Comparison of ENCODE assay signal across 8 cellular contexts in the genomic region with DNA sequence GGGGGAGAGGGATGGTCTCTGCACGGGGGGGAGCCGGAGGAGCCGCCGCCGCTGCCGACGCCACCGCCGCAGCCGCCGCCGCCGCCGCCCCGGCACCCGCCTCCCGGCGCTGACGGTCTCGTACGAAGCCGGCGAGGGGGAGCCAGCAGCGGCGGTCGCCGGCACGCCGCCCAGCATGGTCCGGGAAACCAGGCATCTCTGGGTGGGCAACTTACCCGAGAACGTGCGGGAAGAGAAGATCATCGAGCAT. TPM values are rescaled to one million over a fixed set of nuclear protein-coding genes. Genes with fewer than 3 reads are reported as not detected.
DNase-seq lines count a peak whose midpoint lies in the region; ATAC-seq and TF ChIP-seq lines count a peak whose summit lies in the region.

No MANE protein-coding gene starts in this region.

- H3K9me2 ChIP-seq in HCT116 (ENCODE audit: insufficient read depth) = no peaks in the 10 kb centered on the region

- peak overlapping the region; percentile 90 for H3K9ac ChIP-seq in HCT116 (ENCODE audit: low read length)

- intact Hi-C loops in HCT116 (cut with micrococcal nuclease) = no loop called here

- H3K9me3 ChIP-seq in HCT116 (ENCODE audit: control insufficient read depth in 1 of 2, insufficient read depth in 1 of 2, low read depth in 1 of 2, low read length in 2 of 2) = no peaks in the 10 kb centered on the region

- no peaks in the 10 kb centered on the region for H3K36me3 ChIP-seq in HCT116 (ENCODE audit: control insufficient read depth in 1 of 2, insufficient read depth in 2 of 2, low read length in 2 of 2)

- H2AFZ ChIP-seq in HCT116 (ENCODE audit: low read depth, low read length, poor library complexity, severe bottlenecking) = no peak overlapping the region

- H3K27me3 ChIP-seq in HCT116 (ENCODE audit: insufficient read depth, low read length) = no peaks in the 10 kb centered on the region

- peak overlapping the region; percentile 95 for H3K27ac Mint-ChIP-seq in activated CD4-positive, alpha-beta memory T cell treated with anti-CD3 and anti-CD28 coated beads, Interleukin-2, amount 10 ng/mL, durations not matched to agents 7 days and 5 days
- H3K27ac Mint-ChIP-seq in stimulated activated naive B cell treated with anti-CD40 and anti-IgM and Interleukin-4, amounts not matched to agents 10 μg/mL and 1 μg/mL and 100 μg/mL, for 72 hours = peak overlapping the region; percentile 97

- H3K4me1 ChIP-seq in HCT116 (ENCODE audit: control insufficient read depth in 1 of 2, insufficient read depth in 2 of 2, low read length in 2 of 2) = peaks cover 30 to 47% of the 10 kb centered on the region in 2 experiments

- peak overlapping the region; percentile 83 for H3K4me2 ChIP-seq in HCT116 (ENCODE audit: low read length)

- H3K27me3 Mint-ChIP-seq in activated CD4-positive, alpha-beta memory T cell treated with anti-CD3 and anti-CD28 coated beads, Interleukin-2, amount 10 ng/mL, durations not matched to agents 7 days and 5 days = no peaks in the 10 kb centered on the region
- no peaks in the 10 kb centered on the region for H3K27me3 Mint-ChIP-seq in stimulated activated naive B cell treated with anti-CD40 and anti-IgM and Interleukin-4, amounts not matched to agents 10 μg/mL and 1 μg/mL and 100 μg/mL, for 72 hours

- H3K4me3 Mint-ChIP-seq in activated CD4-positive, alpha-beta memory T cell treated with anti-CD3 and anti-CD28 coated beads, Interleukin-2, amount 10 ng/mL, durations not matched to agents 7 days and 5 days = peak overlapping the region; percentile 90
- H3K4me3 Mint-ChIP-seq in stimulated activated naive B cell treated with anti-CD40 and anti-IgM and Interleukin-4, amounts not matched to agents 10 μg/mL and 1 μg/mL and 100 μg/mL, for 72 hours = peak overlapping the region; percentile 92 to 95

- RAD21 ChIA-PET in HCT116 (lab: Charles Lee; ENCODE audit: low non-redundant PET in 1 of 2, low total read pairs in 2 of 2, uncharacterized antibody in 2 of 2, unreplicated experiment in 2 of 2) = interaction anchor here (0.6 to 1.2 kb wide), 3 partner anchors 13 to 56 kb away, joined by 3 read pairs; no protein-coding TSS in a partner anchor

- POLR2A ChIA-PET in HCT116 (lab: Charles Lee) = interaction anchor here (0.8 to 2.8 kb wide), 6 partner anchors 11 to 128 kb away, joined by 3 to 9 read pairs (median 4); partner anchors contain the start of gene ZBTB17
- POLR2A ChIA-PET in activated CD4-positive, alpha-beta memory T cell treated with anti-CD3 and anti-CD28 coated beads, Interleukin-2, amount 10 ng/mL, durations not matched to agents 7 days and 5 days (lab: Charles Lee) = interaction anchor here (0.6 to 9.9 kb wide), 23 partner anchors 10 to 666 kb away, joined by 3 to 235 read pairs (median 5); partner anchors contain the start of genes FBXO42 and SZRD1

- CTCF ChIA-PET in HCT116 (lab: Charles Lee) = interaction anchor here (0.9 to 1.0 kb wide), 2 partner anchors 32 to 56 kb away, joined by 4 to 5 read pairs; no protein-coding TSS in a partner anchor
- CTCF ChIA-PET in activated CD4-positive, alpha-beta memory T cell treated with anti-CD3 and anti-CD28 coated beads, Interleukin-2, amount 10 ng/mL, durations not matched to agents 7 days and 5 days (lab: Charles Lee) = interaction anchor here (0.9 to 4.8 kb wide), 4 partner anchors 11 to 32 kb away, joined by 3 to 32 read pairs (median 22); no protein-coding TSS in a partner anchor

- no peaks in the 10 kb centered on the region for H3K9me3 Mint-ChIP-seq in activated CD4-positive, alpha-beta memory T cell treated with anti-CD3 and anti-CD28 coated beads, Interleukin-2, amount 10 ng/mL, durations not matched to agents 7 days and 5 days
- no peaks in the 10 kb centered on the region for H3K9me3 Mint-ChIP-seq in stimulated activated naive B cell treated with anti-CD40 and anti-IgM and Interleukin-4, amounts not matched to agents 10 μg/mL and 1 μg/mL and 100 μg/mL, for 72 hours

- no TSS peak for BruUV-seq in HCT116 (replicated peaks; lab: Mats Ljungman, UMichigan)

- TF ChIP-seq POLR2A in HCT116 (IDR thresholded peaks at IDR 0.05; ENCODE audit: borderline replicate concordance, extremely low read depth, insufficient read depth, insufficient read length) = no peak

- ATAC-seq in HCT116 = no peak
- no peak for ATAC-seq in stimulated activated naive B cell treated with anti-CD40 and anti-IgM and Interleukin-4, amounts not matched to agents 10 μg/mL and 1 μg/mL and 100 μg/mL, for 72 hours (replicated peaks)
- no peak for ATAC-seq in HG03095 (IDR thresholded peaks at IDR 0.05; ENCODE audit: unreplicated experiment)
- ATAC-seq in HG03378 (IDR thresholded peaks at IDR 0.05; ENCODE audit: unreplicated experiment) = no peak

- DNase-seq in HCT116 (ENCODE audit: low read depth, low spot score) = no peak
- no peak for DNase-seq in activated CD4-positive, alpha-beta memory T cell treated with anti-CD3 and anti-CD28 coated beads, Interleukin-2, amount 10 ng/mL, durations not matched to agents 7 days and 5 days
- DNase-seq in stimulated activated naive B cell treated with anti-CD40 and anti-IgM and Interleukin-4, amounts not matched to agents 10 μg/mL and 1 μg/mL and 100 μg/mL, for 72 hours = no peak
- DNase-seq in NCI-H510A treated with DMSO at 0.1 percent for 48 hours (lab: John Stamatoyannopoulos, UW) = no peak
- no peak for DNase-seq in NCI-H345 (lab: John Stamatoyannopoulos, UW)

- H3K27ac ChIP-seq in HCT116 (ENCODE audit: low read depth, low read length) = peak overlapping the region; percentile 86

- TF ChIP-seq CTCF in HCT116 (IDR thresholded peaks at IDR 0.05 in 2 of 3, conservative IDR thresholded peaks at IDR 0.05 in 1 of 3; ENCODE audit: borderline replicate concordance in 1 of 3, insufficient read depth in 1 of 3, low read depth in 2 of 3, low read length in 2 of 3) = no peak

- peaks cover 17% of the 10 kb centered on the region for H3K36me3 Mint-ChIP-seq in activated CD4-positive, alpha-beta memory T cell treated with anti-CD3 and anti-CD28 coated beads, Interleukin-2, amount 10 ng/mL, durations not matched to agents 7 days and 5 days (ENCODE audit: low read depth)
- H3K36me3 Mint-ChIP-seq in stimulated activated naive B cell treated with anti-CD40 and anti-IgM and Interleukin-4, amounts not matched to agents 10 μg/mL and 1 μg/mL and 100 μg/mL, for 72 hours = peaks cover 9 to 15% of the 10 kb centered on the region in 2 donors

- H3K4me3 ChIP-seq in HCT116 (replicated peaks in 1 of 2; ENCODE audit: low read depth in 1 of 2, low read length in 2 of 2) (peak overlapping the region; percentile 70 to 79), iPS-11a (ENCODE audit: low read depth, low read length) (peak overlapping the region; percentile 87)

- peaks cover 57% of the 10 kb centered on the region for H3K4me1 Mint-ChIP-seq in activated CD4-positive, alpha-beta memory T cell treated with anti-CD3 and anti-CD28 coated beads, Interleukin-2, amount 10 ng/mL, durations not matched to agents 7 days and 5 days
- peaks cover 16 to 66% of the 10 kb centered on the region in 2 donors for H3K4me1 Mint-ChIP-seq in stimulated activated naive B cell treated with anti-CD40 and anti-IgM and Interleukin-4, amounts not matched to agents 10 μg/mL and 1 μg/mL and 100 μg/mL, for 72 hours

- H3K79me2 ChIP-seq in HCT116 (ENCODE audit: insufficient read depth, low read length) = peaks cover 58% of the 10 kb centered on the region

- no peak for TF ChIP-seq RAD21 in HCT116 (IDR thresholded peaks at IDR 0.05; ENCODE audit: low read depth)

- H4K20me1 ChIP-seq in HCT116 (ENCODE audit: insufficient read depth) = no peaks in the 10 kb centered on the region

TF ChIP-seq in HCT116, 20 proteins besides CTCF, POLR2A, EP300 and RAD21 (continues in another document):
- no peak for TF ChIP-seq TCF7L2 (IDR thresholded peaks at IDR 0.05; ENCODE audit: borderline replicate concordance, extremely low read depth, insufficient read depth, insufficient read length)
- no peak for TF ChIP-seq EZH2 (IDR thresholded peaks at IDR 0.05)
- TF ChIP-seq ZBTB33 (IDR thresholded peaks at IDR 0.05; ENCODE audit: extremely low read depth, insufficient replicate concordance, low read length) = no peak

RNA-seq across cellular contexts. Expression of gene SPEN, which starts 0.3 kb away (rescaled TPM):
- 58.6 TPM for total RNA-seq in HCT116 (2021; ENCODE audit: unreplicated experiment)
- polyA plus RNA-seq in HCT116 (2012) = 48.1 and 55.9 TPM in 2 replicates
- total RNA-seq in activated CD4-positive, alpha-beta memory T cell treated with anti-CD3 and anti-CD28 coated beads, Interleukin-2, amount 10 ng/mL, durations not matched to agents 7 days and 5 days = 10 to 100 TPM; 52.1 to 52.5 TPM

RNA-seq across cellular contexts. Expression of gene UQCRHL, which starts 40.4 kb away (rescaled TPM):
- 2.5 TPM for total RNA-seq in HCT116 (2021; ENCODE audit: unreplicated experiment)
- 4.8 and 7.1 TPM in 2 replicates for polyA plus RNA-seq in HCT116 (2012)
- 1 to 10 TPM; 1.5 to 1.6 TPM for total RNA-seq in activated CD4-positive, alpha-beta memory T cell treated with anti-CD3 and anti-CD28 coated beads, Interleukin-2, amount 10 ng/mL, durations not matched to agents 7 days and 5 days
